Comparison of ENCODE assay signal across 22 cellular contexts in genomic region chr1:59444520-59444919, GRCh38.
DNase-seq lines count a peak whose midpoint lies in the region; ATAC-seq and TF ChIP-seq lines count a peak whose summit lies in the region.
"Had no signal": no experiment of that assay in that cellular context is flagged by ENCODE, and none has a peak within 500 bp of the region (broad histone marks: within the 10 kb centered on the region; RNA-seq: fewer than 3 reads in every experiment).

No MANE protein-coding gene starts in this region.

- ATAC-seq in lower lobe of right lung (no peak), gastrocnemius medialis (no peak), HG02973 (IDR thresholded peaks at IDR 0.05; ENCODE audit: unreplicated experiment) (no peak), HG03139 (IDR thresholded peaks at IDR 0.05; ENCODE audit: unreplicated experiment) (no peak)
- ATAC-seq: A549; activated T-cell treated with anti-CD3 and anti-CD28 coated beads, Interleukin-2, amount 50 U/mL, for 72 hours; stimulated activated naive CD8-positive, alpha-beta T cell treated with anti-CD3 and anti-CD28 coated beads, Interleukin-15, Interleukin-2, amounts not matched to agents 100 U/mL and 50 U/mL, for 24 hours had no signal

- intact Hi-C loops in lower lobe of right lung (cut with DNase I) (no loop called here), gastrocnemius medialis (cut with DNase I; ENCODE audit: low total_unique reads) (no loop called here)

- H4K20me1 ChIP-seq in GM23248 (ENCODE audit: insufficient read depth) = no peaks in the 10 kb centered on the region

- H3K79me2 ChIP-seq in GM23248 (ENCODE audit: insufficient read depth) = no peaks in the 10 kb centered on the region
- H3K79me2 ChIP-seq: parathyroid adenoma had no signal

- peak overlapping the region; percentile 51 for H3K4me2 ChIP-seq in GM23248 (ENCODE audit: unreplicated experiment)
- H3K4me2 ChIP-seq: A549 had no signal

- DNase-seq in GM23248 = no peak
- no peak for DNase-seq in lower lobe of right lung
- no peak for DNase-seq in gastrocnemius medialis
- DNase-seq in NCI-H524 treated with DMSO at 0.1 percent for 48 hours (lab: John Stamatoyannopoulos, UW) = no peak
- no peak for DNase-seq in NCI-H2107 (lab: John Stamatoyannopoulos, UW)
- DNase-seq: activated naive CD4-positive, alpha-beta T cell; activated T-cell treated with anti-CD3 and anti-CD28 coated beads, Interleukin-2, amount 50 U/mL, for 72 hours; cerebellar nuclear complex; DND-41; dorsolateral prefrontal cortex; NCI-H1436 treated with DMSO at 0.1 percent for 48 hours; NCI-H82; spleen; stimulated activated CD4-positive, alpha-beta T cell treated with anti-CD3 and anti-CD28 coated beads, Interleukin-2, amount 100 ng/mL, for 24 hours; stimulated activated naive CD8-positive, alpha-beta T cell treated with anti-CD3 and anti-CD28 coated beads, Interleukin-15, Interleukin-2, amounts not matched to agents 100 U/mL and 50 U/mL, for 24 hours; testis had no signal

- peak overlapping the region; percentile 89 for H3K27ac ChIP-seq in GM23248
- H3K27ac ChIP-seq in VCaP = peak overlapping the region; percentile 42
- peak overlapping the region; percentile 37 for H3K27ac ChIP-seq in lower lobe of right lung
- peak overlapping the region; percentile 66 to 89 (median 84) for H3K27ac ChIP-seq in gastrocnemius medialis
- H3K27ac ChIP-seq: dorsolateral prefrontal cortex, parathyroid adenoma, spleen had no signal

- H3K4me3 ChIP-seq in GM23248 (no peak overlapping the region), lower lobe of right lung (no peak overlapping the region), gastrocnemius medialis (no peak overlapping the region)
- H3K4me3 ChIP-seq: A549, dorsolateral prefrontal cortex, right atrium auricular region, spleen, testis had no signal

- 97% methylated on average over 6 of the region's 6 CpGs for WGBS in GM23248 (ENCODE audit: low coverage in 1 of 2, low lambda C conversion rate in 2 of 2, missing lambda C conversion rate in 2 of 2), 2 experiments

- no peaks in the 10 kb centered on the region for H3K9me3 ChIP-seq in GM23248 (ENCODE audit: low read depth)
- no peaks in the 10 kb centered on the region for H3K9me3 ChIP-seq in lower lobe of right lung
- no peaks in the 10 kb centered on the region for H3K9me3 ChIP-seq in gastrocnemius medialis
- H3K9me3 ChIP-seq: A549, right atrium auricular region, spleen, testis had no signal

- no peaks in the 10 kb centered on the region for H3K9me2 ChIP-seq in GM23248 (ENCODE audit: insufficient read depth)

- in situ Hi-C loops in GM23248 (cut with MboI) (no loop called here), gastrocnemius medialis (cut with MboI; ENCODE audit: low sequenced_read_pairs in 4 of 4) (loop anchor here in 1 of 4 donors (25.0 kb wide), 1 partner anchor 243 kb away; no protein-coding TSS in a partner anchor)

- H3K27me3 ChIP-seq in GM23248 (replicated peaks; ENCODE audit: insufficient read depth) (no peaks in the 10 kb centered on the region), lower lobe of right lung (ENCODE audit: low read depth) (no peaks in the 10 kb centered on the region), gastrocnemius medialis (no peaks in the 10 kb centered on the region)
- H3K27me3 ChIP-seq: dorsolateral prefrontal cortex, right atrium auricular region, spleen, testis had no signal

- H3K4me1 ChIP-seq in GM23248 (ENCODE audit: insufficient read depth) (peaks cover 48% of the 10 kb centered on the region), lower lobe of right lung (peaks cover 10% of the 10 kb centered on the region), gastrocnemius medialis (peaks cover 56 to 76% of the 10 kb centered on the region in 2 donors)
- H3K4me1 ChIP-seq: parathyroid adenoma had no signal

- TF ChIP-seq POLR2A in gastrocnemius medialis (IDR thresholded peaks at IDR 0.05) = no peak

- TF ChIP-seq CTCF in VCaP (conservative IDR thresholded peaks at IDR 0.05) = no peak
- TF ChIP-seq CTCF in lower lobe of right lung (IDR thresholded peaks at IDR 0.05) = no peak
- no peak for TF ChIP-seq CTCF in gastrocnemius medialis (IDR thresholded peaks at IDR 0.05 in 4 of 5, conservative IDR thresholded peaks at IDR 0.05 in 1 of 5)

- H2AFZ ChIP-seq in GM23248 = no peak overlapping the region
- H2AFZ ChIP-seq: parathyroid adenoma had no signal

- H3F3A ChIP-seq in GM23248 (ENCODE audit: insufficient read depth) = peaks cover 34% of the 10 kb centered on the region

- H3K9ac ChIP-seq in GM23248 = no peak overlapping the region
- H3K9ac ChIP-seq: parathyroid adenoma had no signal

- no peaks in the 10 kb centered on the region for H3K36me3 ChIP-seq in GM23248 (ENCODE audit: low read depth)
- H3K36me3 ChIP-seq in lower lobe of right lung = no peaks in the 10 kb centered on the region
- no peaks in the 10 kb centered on the region for H3K36me3 ChIP-seq in gastrocnemius medialis
- H3K36me3 ChIP-seq: right atrium auricular region, spleen had no signal

Comparison
In these comparisons a context has a peak if more than half of its experiments do, and no peak if none do; other contexts are left out.
1. H3K27ac ChIP-seq: peak in every context shown above with its lines; median percentile 89 in GM23248; 84 in gastrocnemius medialis; 42 in VCaP; 37 in lower lobe of right lung.